16 cellular contexts compared by ENCODE assay signal in genomic region chr20:3915691-3916090, GRCh38. TPM values are rescaled to one million over a fixed set of nuclear protein-coding genes. Genes with fewer than 3 reads are reported as not detected.
DNase-seq lines count a peak whose midpoint lies in the region; ATAC-seq and TF ChIP-seq lines count a peak whose summit lies in the region.
"Had no signal": no experiment of that assay in that cellular context is flagged by ENCODE, and none has a peak within 500 bp of the region (broad histone marks: within the 10 kb centered on the region; RNA-seq: fewer than 3 reads in every experiment).

No MANE protein-coding gene starts in this region.

- intact Hi-C loops in activated naive CD4-positive, alpha-beta T cell treated with anti-CD3 and anti-CD28 coated beads for 36 hours (cut with micrococcal nuclease) = loop anchor here (1.0 kb wide), 1 partner anchor 8 kb away; no protein-coding TSS in a partner anchor
- intact Hi-C loops in dendritic cell treated with granulocyte-macrophage colony-stimulating factor and Interleukin-4, amounts not matched to agents 40 ng/mL and 50 ng/mL, for 4 days (cut with micrococcal nuclease) = no loop called here
- intact Hi-C loops in body of pancreas (cut with DNase I) = no loop called here

- no peak for TF ChIP-seq CTCF in WTC11 (IDR thresholded peaks at IDR 0.05)
- no peak for TF ChIP-seq CTCF in body of pancreas (IDR thresholded peaks at IDR 0.05)

- POLR2A ChIA-PET in WTC11 (lab: Charles Lee) = no interaction called here

- H3K4me3 ChIP-seq in body of pancreas = no peak overlapping the region
- H3K4me3 ChIP-seq: MG63 had no signal

- H3K27ac Mint-ChIP-seq in activated naive CD4-positive, alpha-beta T cell treated with anti-CD3 and anti-CD28 coated beads for 36 hours = peak overlapping the region; percentile 55
- H3K27ac Mint-ChIP-seq in WTC11 = peak overlapping the region; percentile 37
- H3K27ac Mint-ChIP-seq in dendritic cell treated with granulocyte-macrophage colony-stimulating factor and Interleukin-4, amounts not matched to agents 40 ng/mL and 50 ng/mL, for 4 days = peak overlapping the region; percentile 34
- H3K27ac Mint-ChIP-seq in stimulated activated naive B cell treated with anti-CD40 and anti-IgM and Interleukin-4, amounts not matched to agents 10 μg/mL and 1 μg/mL and 100 μg/mL, for 72 hours = peak overlapping the region; percentile 54
- H3K27ac Mint-ChIP-seq: B cell had no signal

- H3K27me3 ChIP-seq in body of pancreas = no peaks in the 10 kb centered on the region
- H3K27me3 ChIP-seq: MG63 had no signal

- H3K36me3 Mint-ChIP-seq in activated naive CD4-positive, alpha-beta T cell treated with anti-CD3 and anti-CD28 coated beads for 36 hours (ENCODE audit: low read depth) = peaks cover 50% of the 10 kb centered on the region
- H3K36me3 Mint-ChIP-seq in WTC11 = peaks cover 84% of the 10 kb centered on the region
- peaks cover 97% of the 10 kb centered on the region for H3K36me3 Mint-ChIP-seq in dendritic cell treated with granulocyte-macrophage colony-stimulating factor and Interleukin-4, amounts not matched to agents 40 ng/mL and 50 ng/mL, for 4 days (ENCODE audit: low read depth)
- peaks cover 38 to 62% of the 10 kb centered on the region in 2 donors for H3K36me3 Mint-ChIP-seq in stimulated activated naive B cell treated with anti-CD40 and anti-IgM and Interleukin-4, amounts not matched to agents 10 μg/mL and 1 μg/mL and 100 μg/mL, for 72 hours

- no peak for TF ChIP-seq POLR2A in body of pancreas (IDR thresholded peaks at IDR 0.05)

- peaks cover 3 to 10% of the 10 kb centered on the region in 2 donors for H3K36me3 ChIP-seq in body of pancreas (replicated peaks in 1 of 2; ENCODE audit: insufficient read depth in 1 of 2, low read depth in 2 of 2)

- H3K4me1 ChIP-seq in body of pancreas = no peaks in the 10 kb centered on the region

- H3K9me3 ChIP-seq in body of pancreas = no peaks in the 10 kb centered on the region
- H3K9me3 ChIP-seq: MG63 had no signal

- ATAC-seq in WTC11 (no peak), body of pancreas (no peak)
- ATAC-seq in stimulated activated naive B cell treated with anti-CD40 and anti-IgM and Interleukin-4, amounts not matched to agents 10 μg/mL and 1 μg/mL and 100 μg/mL, for 72 hours (replicated peaks) = no peak

- H3K4me1 Mint-ChIP-seq in activated naive CD4-positive, alpha-beta T cell treated with anti-CD3 and anti-CD28 coated beads for 36 hours (ENCODE audit: low read depth) = peaks cover 43% of the 10 kb centered on the region
- no peaks in the 10 kb centered on the region for H3K4me1 Mint-ChIP-seq in WTC11
- H3K4me1 Mint-ChIP-seq in dendritic cell treated with granulocyte-macrophage colony-stimulating factor and Interleukin-4, amounts not matched to agents 40 ng/mL and 50 ng/mL, for 4 days (ENCODE audit: low read depth) = peaks cover 60% of the 10 kb centered on the region
- H3K4me1 Mint-ChIP-seq in stimulated activated naive B cell treated with anti-CD40 and anti-IgM and Interleukin-4, amounts not matched to agents 10 μg/mL and 1 μg/mL and 100 μg/mL, for 72 hours = peaks cover 16 to 45% of the 10 kb centered on the region in 2 donors

- WGBS in body of pancreas, 2 donors = 68 to 72% methylated on average over 2 of the region's 2 CpGs

- H3K27me3 Mint-ChIP-seq in activated naive CD4-positive, alpha-beta T cell treated with anti-CD3 and anti-CD28 coated beads for 36 hours (ENCODE audit: low read depth) = no peaks in the 10 kb centered on the region
- H3K27me3 Mint-ChIP-seq in WTC11 (ENCODE audit: low read depth) = no peaks in the 10 kb centered on the region
- no peaks in the 10 kb centered on the region for H3K27me3 Mint-ChIP-seq in dendritic cell treated with granulocyte-macrophage colony-stimulating factor and Interleukin-4, amounts not matched to agents 40 ng/mL and 50 ng/mL, for 4 days
- H3K27me3 Mint-ChIP-seq in stimulated activated naive B cell treated with anti-CD40 and anti-IgM and Interleukin-4, amounts not matched to agents 10 μg/mL and 1 μg/mL and 100 μg/mL, for 72 hours = no peaks in the 10 kb centered on the region
- H3K27me3 Mint-ChIP-seq: B cell had no signal

- CTCF ChIA-PET in activated naive CD4-positive, alpha-beta T cell treated with anti-CD3 and anti-CD28 coated beads for 36 hours (lab: Charles Lee) = interaction anchor here (0.7 kb wide), 1 partner anchor 53 kb away, joined by 4 read pairs; no protein-coding TSS in a partner anchor
- CTCF ChIA-PET in WTC11 (lab: Charles Lee) = interaction anchor here (0.7 to 1.4 kb wide), 2 partner anchors 13 to 129 kb away, joined by 3 read pairs; partner anchors contain the start of gene CENPB

- no peak for DNase-seq in activated naive CD4-positive, alpha-beta T cell treated with anti-CD3 and anti-CD28 coated beads for 36 hours
- DNase-seq in activated naive CD4-positive, alpha-beta T cell (lab: John Stamatoyannopoulos, UW) = no peak
- no peak for DNase-seq in WTC11 (ENCODE audit: low spot score)
- DNase-seq in stimulated activated naive B cell treated with anti-CD40 and anti-IgM and Interleukin-4, amounts not matched to agents 10 μg/mL and 1 μg/mL and 100 μg/mL, for 72 hours = no peak
- no peak for DNase-seq in SHP77 (lab: John Stamatoyannopoulos, UW)
- no peak for DNase-seq in body of pancreas
- DNase-seq: EL, H7, MG63, NCI-H1092 treated with DMSO at 0.1 percent for 48 hours, NCI-H187, NCI-H446 had no signal

- H3K4me3 Mint-ChIP-seq in activated naive CD4-positive, alpha-beta T cell treated with anti-CD3 and anti-CD28 coated beads for 36 hours = no peak overlapping the region
- H3K4me3 Mint-ChIP-seq in WTC11 = no peak overlapping the region
- H3K4me3 Mint-ChIP-seq in dendritic cell treated with granulocyte-macrophage colony-stimulating factor and Interleukin-4, amounts not matched to agents 40 ng/mL and 50 ng/mL, for 4 days = no peak overlapping the region
- H3K4me3 Mint-ChIP-seq in stimulated activated naive B cell treated with anti-CD40 and anti-IgM and Interleukin-4, amounts not matched to agents 10 μg/mL and 1 μg/mL and 100 μg/mL, for 72 hours = no peak overlapping the region
- H3K4me3 Mint-ChIP-seq: B cell had no signal

- no peaks in the 10 kb centered on the region for H3K9me3 Mint-ChIP-seq in activated naive CD4-positive, alpha-beta T cell treated with anti-CD3 and anti-CD28 coated beads for 36 hours
- no peaks in the 10 kb centered on the region for H3K9me3 Mint-ChIP-seq in WTC11
- no peaks in the 10 kb centered on the region for H3K9me3 Mint-ChIP-seq in dendritic cell treated with granulocyte-macrophage colony-stimulating factor and Interleukin-4, amounts not matched to agents 40 ng/mL and 50 ng/mL, for 4 days
- no peaks in the 10 kb centered on the region for H3K9me3 Mint-ChIP-seq in stimulated activated naive B cell treated with anti-CD40 and anti-IgM and Interleukin-4, amounts not matched to agents 10 μg/mL and 1 μg/mL and 100 μg/mL, for 72 hours

- no peak overlapping the region for H3K27ac ChIP-seq in body of pancreas
- H3K27ac ChIP-seq: KMS-11, RWPE1 had no signal

TF ChIP-seq in WTC11, 78 proteins besides CTCF, POLR2A, EP300 and RAD21 (continues in another document):
- TF ChIP-seq ZNF671 (CRISPR knock-in tag; IDR thresholded peaks at IDR 0.05) = no peak
- no peak for TF ChIP-seq HMGXB4 (CRISPR knock-in tag; IDR thresholded peaks at IDR 0.05)
- TF ChIP-seq ZBTB21 (CRISPR knock-in tag; IDR thresholded peaks at IDR 0.05; ENCODE audit: borderline replicate concordance) = no peak
- TF ChIP-seq JUN (CRISPR knock-in tag; IDR thresholded peaks at IDR 0.05) = no peak
- no peak for TF ChIP-seq MXD4 (CRISPR knock-in tag; IDR thresholded peaks at IDR 0.05; ENCODE audit: borderline replicate concordance)
- TF ChIP-seq ARID4B (CRISPR knock-in tag; IDR thresholded peaks at IDR 0.05; ENCODE audit: borderline replicate concordance) = no peak

RNA-seq across cellular contexts. Expression of gene PANK2, which starts 26.5 kb away (rescaled TPM):
- total RNA-seq in activated naive CD4-positive, alpha-beta T cell treated with anti-CD3 and anti-CD28 coated beads for 36 hours = 10 to 100 TPM; 39.8 to 44.7 TPM
- 60.3 to 63.7 TPM (median 62.7 TPM) in 3 replicates for total RNA-seq in WTC11 (2021)
- 10 to 100 TPM; 17.9 to 21.8 TPM for total RNA-seq in body of pancreas
